Comparison of ENCODE assay signal across 21 cellular contexts in the genomic region with DNA sequence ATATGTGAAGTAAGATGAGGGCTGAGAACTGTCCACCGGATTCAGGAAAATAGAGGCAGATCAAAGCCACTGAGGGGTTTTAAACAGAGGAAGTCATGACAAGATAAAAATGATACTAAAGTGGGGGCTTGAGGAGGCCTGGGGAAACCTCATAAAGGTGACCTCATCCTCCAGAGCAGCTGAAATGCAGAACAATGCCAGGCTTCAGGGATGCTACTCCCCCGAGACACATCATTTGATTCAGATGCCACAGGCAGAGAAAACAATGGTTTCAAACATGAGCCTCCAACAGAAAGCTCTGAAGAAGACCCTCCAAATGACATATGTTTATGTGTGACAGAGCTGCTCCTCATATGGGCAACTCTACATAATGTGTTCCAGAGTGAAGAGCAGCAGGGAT. TPM values are rescaled to one million over a fixed set of nuclear protein-coding genes. Genes with fewer than 3 reads are reported as not detected.
DNase-seq lines count a peak whose midpoint lies in the region; ATAC-seq lines count a peak whose summit lies in the region.
"Had no signal": no experiment of that assay in that cellular context is flagged by ENCODE, and none has a peak within 500 bp of the region (broad histone marks: within the 10 kb centered on the region; RNA-seq: fewer than 3 reads in every experiment).

No MANE protein-coding gene starts in this region.

- no peak for ATAC-seq in activated T-cell treated with anti-CD3 and anti-CD28 coated beads, Interleukin-2, amount 50 U/mL, for 4 hours
- ATAC-seq: activated T-cell treated with anti-CD3 and anti-CD28 coated beads, Interleukin-2, amount 50 U/mL, for 72 hours; left cardiac atrium; upper lobe of right lung had no signal

- H3K79me2 ChIP-seq in trophoblast cell (ENCODE audit: control insufficient read depth, insufficient read depth, low read length, poor library complexity): no peaks in the 10 kb centered on the region
- H3K79me2 ChIP-seq: parathyroid adenoma had no signal

- H3K4ac ChIP-seq in trophoblast cell (ENCODE audit: low read depth, low read length): no peak overlapping the region

- H3K27me3 ChIP-seq in BLaER1 (no peaks in the 10 kb centered on the region), trophoblast cell (ENCODE audit: insufficient read depth, low read length) (no peaks in the 10 kb centered on the region)
- H3K27me3 ChIP-seq: cardiac muscle cell, MG63, upper lobe of right lung had no signal

- no peak overlapping the region for H3K18ac ChIP-seq in trophoblast cell (ENCODE audit: low read length)

- H4K91ac ChIP-seq in trophoblast cell (ENCODE audit: low read depth, low read length): no peak overlapping the region

- H2AFZ ChIP-seq in trophoblast cell (ENCODE audit: insufficient read depth, low read length, poor library complexity): no peak overlapping the region
- H2AFZ ChIP-seq: parathyroid adenoma had no signal

- H3K9me3 Mint-ChIP-seq in activated T-cell treated with anti-CD3 and anti-CD28 coated beads, Interleukin-2, amount 50 U/mL, for 4 hours: no peaks in the 10 kb centered on the region
- H3K9me3 Mint-ChIP-seq: activated naive CD4-positive, alpha-beta T cell treated with anti-CD3 and anti-CD28 coated beads, Interleukin-2, amount 50 U/mL, for 24 hours; activated T-cell treated with anti-CD3 and anti-CD28 coated beads, Interleukin-2, amount 50 U/mL, for 72 hours; dendritic cell treated with granulocyte-macrophage colony-stimulating factor and Interleukin-4, amounts not matched to agents 40 ng/mL and 50 ng/mL, for 4 days; nephron had no signal

- no peak overlapping the region for H2BK120ac ChIP-seq in trophoblast cell (ENCODE audit: insufficient read depth, low read length, poor library complexity)

- peak; percentile 39 for DNase-seq in NCI-H146 (lab: John Stamatoyannopoulos, UW)
- DNase-seq in NCI-H748 (lab: John Stamatoyannopoulos, UW; ENCODE audit: unreplicated experiment): peak; percentile 92
- DNase-seq in medulla oblongata (ENCODE audit: extremely low spot score): peak; percentile 28
- no peak for DNase-seq in G401 (ENCODE audit: low spot score)
- DNase-seq in activated T-cell treated with anti-CD3 and anti-CD28 coated beads, Interleukin-2, amount 50 U/mL, for 4 hours: no peak
- no peak for DNase-seq in kidney glomerular epithelial cell (lab: John Stamatoyannopoulos, UW)
- no peak for DNase-seq in trophoblast cell
- DNase-seq: activated T-cell treated with anti-CD3 and anti-CD28 coated beads, Interleukin-2, amount 50 U/mL, for 72 hours; left cardiac atrium; MG63; NCI-H1694 treated with DMSO at 0.1 percent for 48 hours; NCI-H526 treated with DMSO at 0.1 percent for 48 hours; Right ventricle myocardium superior; T-helper 1 cell; upper lobe of right lung had no signal

- no peak overlapping the region for H4K12ac ChIP-seq in trophoblast cell (ENCODE audit: low read depth, low read length)

- no peaks in the 10 kb centered on the region for H3K79me1 ChIP-seq in trophoblast cell (ENCODE audit: low read length)

- no peak overlapping the region for H2BK12ac ChIP-seq in trophoblast cell (ENCODE audit: low read length)

- WGBS in trophoblast cell (ENCODE audit: extremely low coverage, insufficient coverage, insufficient read length): no CpG with 5 or more reads among the region's 2 CpGs

- H3K4me1 Mint-ChIP-seq in activated T-cell treated with anti-CD3 and anti-CD28 coated beads, Interleukin-2, amount 50 U/mL, for 4 hours (ENCODE audit: low read depth): no peaks in the 10 kb centered on the region
- H3K4me1 Mint-ChIP-seq: activated naive CD4-positive, alpha-beta T cell treated with anti-CD3 and anti-CD28 coated beads, Interleukin-2, amount 50 U/mL, for 24 hours had no signal

- H4K8ac ChIP-seq in trophoblast cell (ENCODE audit: low read depth, low read length): no peak overlapping the region

- H3K9me3 ChIP-seq in BLaER1 (peaks cover 1% of the 10 kb centered on the region), trophoblast cell (ENCODE audit: insufficient read depth, low read depth, low read length) (no peaks in the 10 kb centered on the region)
- H3K9me3 ChIP-seq: MG63, upper lobe of right lung had no signal

- no peak overlapping the region for H3K4me3 Mint-ChIP-seq in activated T-cell treated with anti-CD3 and anti-CD28 coated beads, Interleukin-2, amount 50 U/mL, for 4 hours
- H3K4me3 Mint-ChIP-seq: activated naive CD4-positive, alpha-beta T cell treated with anti-CD3 and anti-CD28 coated beads, Interleukin-2, amount 50 U/mL, for 24 hours; activated T-cell treated with anti-CD3 and anti-CD28 coated beads, Interleukin-2, amount 50 U/mL, for 72 hours; dendritic cell treated with granulocyte-macrophage colony-stimulating factor and Interleukin-4, amounts not matched to agents 40 ng/mL and 50 ng/mL, for 4 days; nephron had no signal

- H3K14ac ChIP-seq in trophoblast cell (ENCODE audit: low read length): no peak overlapping the region

- H3K4me3 ChIP-seq in BLaER1 (no peak overlapping the region), trophoblast cell (ENCODE audit: low read depth, low read length) (no peak overlapping the region)
- H3K4me3 ChIP-seq: cardiac muscle cell, MG63, upper lobe of right lung had no signal

- H2AK5ac ChIP-seq in trophoblast cell (ENCODE audit: low read length): no peak overlapping the region

- H3K36me3 ChIP-seq in BLaER1 (peaks cover 29% of the 10 kb centered on the region), trophoblast cell (ENCODE audit: control insufficient read depth in 1 of 2, insufficient read depth in 2 of 2, low read length in 2 of 2) (no peaks in the 10 kb centered on the region)
- H3K36me3 ChIP-seq: cardiac muscle cell, MG63, upper lobe of right lung had no signal

- H3K23ac ChIP-seq in trophoblast cell (ENCODE audit: low read length): no peak overlapping the region

- no peak overlapping the region; the same call in 1 of the 2 replicates for H3K9ac ChIP-seq in BLaER1
- no peak overlapping the region for H3K9ac ChIP-seq in trophoblast cell (ENCODE audit: low read length)
- H3K9ac ChIP-seq: parathyroid adenoma had no signal

- no peaks in the 10 kb centered on the region for H4K20me1 ChIP-seq in BLaER1

- peaks cover 51% of the 10 kb centered on the region for H3K4me1 ChIP-seq in BLaER1
- H3K4me1 ChIP-seq in trophoblast cell (ENCODE audit: control insufficient read depth in 1 of 2, insufficient read depth in 2 of 2, low read length in 2 of 2): no peaks in the 10 kb centered on the region
- H3K4me1 ChIP-seq: parathyroid adenoma, upper lobe of right lung had no signal

- no peaks in the 10 kb centered on the region for H3K36me3 Mint-ChIP-seq in activated T-cell treated with anti-CD3 and anti-CD28 coated beads, Interleukin-2, amount 50 U/mL, for 4 hours (ENCODE audit: insufficient read depth)
- H3K36me3 Mint-ChIP-seq: activated naive CD4-positive, alpha-beta T cell treated with anti-CD3 and anti-CD28 coated beads, Interleukin-2, amount 50 U/mL, for 24 hours had no signal

- H2BK5ac ChIP-seq in trophoblast cell (ENCODE audit: low read depth, low read length, poor library complexity): no peak overlapping the region

- H3K4me2 ChIP-seq in BLaER1 (peak overlapping the region; percentile 61), trophoblast cell (ENCODE audit: low read length) (no peak overlapping the region)

- H3K27ac ChIP-seq in BLaER1 (peak overlapping the region; percentile 50; the same call in 1 of the 2 replicates), trophoblast cell (ENCODE audit: low read depth, low read length) (no peak overlapping the region)
- H3K27ac ChIP-seq: cardiac muscle cell, parathyroid adenoma, upper lobe of right lung had no signal

- no peaks in the 10 kb centered on the region for H3K27me3 Mint-ChIP-seq in activated T-cell treated with anti-CD3 and anti-CD28 coated beads, Interleukin-2, amount 50 U/mL, for 4 hours (ENCODE audit: low read depth)
- H3K27me3 Mint-ChIP-seq: activated naive CD4-positive, alpha-beta T cell treated with anti-CD3 and anti-CD28 coated beads, Interleukin-2, amount 50 U/mL, for 24 hours; dendritic cell treated with granulocyte-macrophage colony-stimulating factor and Interleukin-4, amounts not matched to agents 40 ng/mL and 50 ng/mL, for 4 days had no signal

- in situ Hi-C loops in G401 (cut with HindIII; ENCODE audit: low sequenced_read_pairs): no loop called here

RNA-seq across cellular contexts. Expression of a gene that starts 6.4 kb away (rescaled TPM):
- total RNA-seq in G401 (2014; rRNA removed; shearing (Covaris generic)): 1.8 and 2.2 TPM in 2 replicates
- total RNA-seq in activated T-cell treated with anti-CD3 and anti-CD28 coated beads, Interleukin-2, amount 50 U/mL, for 4 hours: under 1 TPM; 0.16 to 0.38 (median 0.20) TPM
- polyA plus RNA-seq in trophoblast cell (2013): 1.7 and 2.1 TPM in 2 replicates
- total RNA-seq: upper lobe of right lung had no signal

Comparison
In these comparisons a context has a peak if more than half of its experiments do, and no peak if none do; other contexts are left out.
1. DNase-seq: peak in NCI-H146 (single experiment), NCI-H748 (single experiment) and medulla oblongata (single experiment); none in G401 (single experiment), activated T-cell treated with anti-CD3 and anti-CD28 coated beads, Interleukin-2, amount 50 U/mL, for 4 hours (single experiment), kidney glomerular epithelial cell (single experiment) and trophoblast cell (0 of 2).